ENCODE assay signal across 1 cellular context in the genomic region with DNA sequence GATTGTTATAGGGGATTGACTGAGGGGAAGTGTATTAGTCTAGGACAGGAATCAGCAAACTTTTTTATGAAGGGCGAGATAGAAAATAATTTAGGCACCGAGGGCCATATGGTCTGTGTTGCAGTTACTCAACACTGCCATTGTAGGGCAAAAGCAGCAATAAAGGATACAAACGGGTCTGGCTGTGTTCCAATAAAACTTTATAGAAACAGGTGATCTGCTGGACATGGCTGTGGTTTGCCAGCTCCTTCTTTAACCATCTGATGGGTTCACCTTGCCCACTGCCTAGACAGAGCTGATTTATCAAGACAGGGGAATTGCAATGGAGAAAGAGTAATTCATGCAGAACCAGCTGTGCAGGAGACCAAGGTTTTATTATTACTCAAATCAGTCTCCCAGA.
TF ChIP-seq lines count a peak whose summit lies in the region.

No MANE protein-coding gene starts in this region.

TF ChIP-seq in GM23338, 12 proteins besides CTCF, POLR2A, EP300 and RAD21 (continued from another document):
- TF ChIP-seq, protein P1, sequence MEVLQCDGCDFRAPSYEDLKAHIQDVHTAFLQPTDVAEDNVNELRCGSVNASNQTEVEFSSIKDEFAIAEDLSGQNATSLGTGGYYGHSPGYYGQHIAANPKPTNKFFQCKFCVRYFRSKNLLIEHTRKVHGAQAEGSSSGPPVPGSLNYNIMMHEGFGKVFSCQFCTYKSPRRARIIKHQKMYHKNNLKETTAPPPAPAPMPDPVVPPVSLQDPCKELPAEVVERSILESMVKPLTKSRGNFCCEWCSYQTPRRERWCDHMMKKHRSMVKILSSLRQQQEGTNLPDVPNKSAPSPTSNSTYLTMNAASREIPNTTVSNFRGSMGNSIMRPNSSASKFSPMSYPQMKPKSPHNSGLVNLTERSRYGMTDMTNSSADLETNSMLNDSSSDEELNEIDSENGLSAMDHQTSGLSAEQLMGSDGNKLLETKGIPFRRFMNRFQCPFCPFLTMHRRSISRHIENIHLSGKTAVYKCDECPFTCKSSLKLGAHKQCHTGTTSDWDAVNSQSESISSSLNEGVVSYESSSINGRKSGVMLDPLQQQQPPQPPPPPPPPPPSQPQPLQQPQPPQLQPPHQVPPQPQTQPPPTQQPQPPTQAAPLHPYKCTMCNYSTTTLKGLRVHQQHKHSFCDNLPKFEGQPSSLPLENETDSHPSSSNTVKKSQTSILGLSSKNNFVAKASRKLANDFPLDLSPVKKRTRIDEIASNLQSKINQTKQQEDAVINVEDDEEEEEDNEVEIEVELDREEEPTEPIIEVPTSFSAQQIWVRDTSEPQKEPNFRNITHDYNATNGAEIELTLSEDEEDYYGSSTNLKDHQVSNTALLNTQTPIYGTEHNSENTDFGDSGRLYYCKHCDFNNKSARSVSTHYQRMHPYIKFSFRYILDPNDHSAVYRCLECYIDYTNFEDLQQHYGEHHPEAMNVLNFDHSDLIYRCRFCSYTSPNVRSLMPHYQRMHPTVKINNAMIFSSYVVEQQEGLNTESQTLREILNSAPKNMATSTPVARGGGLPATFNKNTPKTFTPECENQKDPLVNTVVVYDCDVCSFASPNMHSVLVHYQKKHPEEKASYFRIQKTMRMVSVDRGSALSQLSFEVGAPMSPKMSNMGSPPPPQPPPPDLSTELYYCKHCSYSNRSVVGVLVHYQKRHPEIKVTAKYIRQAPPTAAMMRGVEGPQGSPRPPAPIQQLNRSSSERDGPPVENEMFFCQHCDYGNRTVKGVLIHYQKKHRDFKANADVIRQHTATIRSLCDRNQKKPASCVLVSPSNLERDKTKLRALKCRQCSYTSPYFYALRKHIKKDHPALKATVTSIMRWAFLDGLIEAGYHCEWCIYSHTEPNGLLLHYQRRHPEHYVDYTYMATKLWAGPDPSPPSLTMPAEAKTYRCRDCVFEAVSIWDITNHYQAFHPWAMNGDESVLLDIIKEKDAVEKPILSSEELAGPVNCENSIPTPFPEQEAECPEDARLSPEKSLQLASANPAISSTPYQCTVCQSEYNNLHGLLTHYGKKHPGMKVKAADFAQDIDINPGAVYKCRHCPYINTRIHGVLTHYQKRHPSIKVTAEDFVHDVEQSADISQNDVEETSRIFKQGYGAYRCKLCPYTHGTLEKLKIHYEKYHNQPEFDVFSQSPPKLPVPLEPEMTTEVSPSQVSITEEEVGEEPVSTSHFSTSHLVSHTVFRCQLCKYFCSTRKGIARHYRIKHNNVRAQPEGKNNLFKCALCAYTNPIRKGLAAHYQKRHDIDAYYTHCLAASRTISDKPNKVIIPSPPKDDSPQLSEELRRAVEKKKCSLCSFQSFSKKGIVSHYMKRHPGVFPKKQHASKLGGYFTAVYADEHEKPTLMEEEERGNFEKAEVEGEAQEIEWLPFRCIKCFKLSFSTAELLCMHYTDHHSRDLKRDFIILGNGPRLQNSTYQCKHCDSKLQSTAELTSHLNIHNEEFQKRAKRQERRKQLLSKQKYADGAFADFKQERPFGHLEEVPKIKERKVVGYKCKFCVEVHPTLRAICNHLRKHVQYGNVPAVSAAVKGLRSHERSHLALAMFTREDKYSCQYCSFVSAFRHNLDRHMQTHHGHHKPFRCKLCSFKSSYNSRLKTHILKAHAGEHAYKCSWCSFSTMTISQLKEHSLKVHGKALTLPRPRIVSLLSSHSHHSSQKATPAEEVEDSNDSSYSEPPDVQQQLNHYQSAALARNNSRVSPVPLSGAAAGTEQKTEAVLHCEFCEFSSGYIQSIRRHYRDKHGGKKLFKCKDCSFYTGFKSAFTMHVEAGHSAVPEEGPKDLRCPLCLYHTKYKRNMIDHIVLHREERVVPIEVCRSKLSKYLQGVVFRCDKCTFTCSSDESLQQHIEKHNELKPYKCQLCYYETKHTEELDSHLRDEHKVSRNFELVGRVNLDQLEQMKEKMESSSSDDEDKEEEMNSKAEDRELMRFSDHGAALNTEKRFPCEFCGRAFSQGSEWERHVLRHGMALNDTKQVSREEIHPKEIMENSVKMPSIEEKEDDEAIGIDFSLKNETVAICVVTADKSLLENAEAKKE (CRISPR knock-in tag; IDR thresholded peaks at IDR 0.05) = no peak
- no peak for TF ChIP-seq JUNB (IDR thresholded peaks at IDR 0.05; ENCODE audit: unreplicated experiment)
- TF ChIP-seq STAT1 (IDR thresholded peaks at IDR 0.05; ENCODE audit: unreplicated experiment) = no peak
- TF ChIP-seq EZH2phosphoT487 (IDR thresholded peaks at IDR 0.05; ENCODE audit: unreplicated experiment) = no peak
- TF ChIP-seq POLR2AphosphoS5 (IDR thresholded peaks at IDR 0.05; ENCODE audit: low read depth) = no peak
- TF ChIP-seq NANOG (IDR thresholded peaks at IDR 0.05; ENCODE audit: borderline replicate concordance) = no peak
- no peak for TF ChIP-seq ZNF114 (CRISPR knock-in tag; IDR thresholded peaks at IDR 0.05)
- no peak for TF ChIP-seq EZH2 (IDR thresholded peaks at IDR 0.05; ENCODE audit: low read depth, unreplicated experiment)
- TF ChIP-seq ZNF331 (CRISPR knock-in tag; IDR thresholded peaks at IDR 0.05; ENCODE audit: low read depth) = no peak
- TF ChIP-seq, protein P2, sequence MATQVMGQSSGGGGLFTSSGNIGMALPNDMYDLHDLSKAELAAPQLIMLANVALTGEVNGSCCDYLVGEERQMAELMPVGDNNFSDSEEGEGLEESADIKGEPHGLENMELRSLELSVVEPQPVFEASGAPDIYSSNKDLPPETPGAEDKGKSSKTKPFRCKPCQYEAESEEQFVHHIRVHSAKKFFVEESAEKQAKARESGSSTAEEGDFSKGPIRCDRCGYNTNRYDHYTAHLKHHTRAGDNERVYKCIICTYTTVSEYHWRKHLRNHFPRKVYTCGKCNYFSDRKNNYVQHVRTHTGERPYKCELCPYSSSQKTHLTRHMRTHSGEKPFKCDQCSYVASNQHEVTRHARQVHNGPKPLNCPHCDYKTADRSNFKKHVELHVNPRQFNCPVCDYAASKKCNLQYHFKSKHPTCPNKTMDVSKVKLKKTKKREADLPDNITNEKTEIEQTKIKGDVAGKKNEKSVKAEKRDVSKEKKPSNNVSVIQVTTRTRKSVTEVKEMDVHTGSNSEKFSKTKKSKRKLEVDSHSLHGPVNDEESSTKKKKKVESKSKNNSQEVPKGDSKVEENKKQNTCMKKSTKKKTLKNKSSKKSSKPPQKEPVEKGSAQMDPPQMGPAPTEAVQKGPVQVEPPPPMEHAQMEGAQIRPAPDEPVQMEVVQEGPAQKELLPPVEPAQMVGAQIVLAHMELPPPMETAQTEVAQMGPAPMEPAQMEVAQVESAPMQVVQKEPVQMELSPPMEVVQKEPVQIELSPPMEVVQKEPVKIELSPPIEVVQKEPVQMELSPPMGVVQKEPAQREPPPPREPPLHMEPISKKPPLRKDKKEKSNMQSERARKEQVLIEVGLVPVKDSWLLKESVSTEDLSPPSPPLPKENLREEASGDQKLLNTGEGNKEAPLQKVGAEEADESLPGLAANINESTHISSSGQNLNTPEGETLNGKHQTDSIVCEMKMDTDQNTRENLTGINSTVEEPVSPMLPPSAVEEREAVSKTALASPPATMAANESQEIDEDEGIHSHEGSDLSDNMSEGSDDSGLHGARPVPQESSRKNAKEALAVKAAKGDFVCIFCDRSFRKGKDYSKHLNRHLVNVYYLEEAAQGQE (IDR thresholded peaks at IDR 0.05; ENCODE audit: unreplicated experiment) = no peak
- no peak for TF ChIP-seq CREB1 (CRISPR knock-in tag; IDR thresholded peaks at IDR 0.05; ENCODE audit: low read depth)
